ENCODE assay signal across 35 cellular contexts in genomic region chr9:76077537-76077936, GRCh38.
"Had no signal": no experiment of that assay in that cellular context is flagged by ENCODE, and none has a peak within 500 bp of the region (broad histone marks: within the 10 kb centered on the region; RNA-seq: fewer than 3 reads in every experiment).

No MANE protein-coding gene starts in this region.

- DNase-seq: Karpas-422, Kasumi-1, MG63, MM.1S, MV-4-11, NCI-H1092, NCI-H1092 treated with DMSO at 0.1 percent for 48 hours, NCI-H1105, NCI-H1105 treated with DMSO at 0.1 percent for 48 hours, NCI-H1417, NCI-H1417 treated with DMSO at 0.1 percent for 48 hours, NCI-H1436, NCI-H1436 treated with DMSO at 0.1 percent for 48 hours, NCI-H146, NCI-H1694, NCI-H1694 treated with DMSO at 0.1 percent for 48 hours, NCI-H187, NCI-H187 treated with DMSO at 0.1 percent for 48 hours, NCI-H1930, NCI-H2029, NCI-H2029 treated with DMSO at 0.1 percent for 48 hours, NCI-H2081, NCI-H2081 treated with DMSO at 0.1 percent for 48 hours, NCI-H2107, NCI-H2171, NCI-H2171 treated with DMSO at 0.1 percent for 48 hours, NCI-H2227 treated with DMSO at 0.1 percent for 48 hours, NCI-H226, NCI-H345, NCI-H446, NCI-H446 treated with DMSO at 0.1 percent for 48 hours, NCI-H510A, NCI-H510A treated with DMSO at 0.1 percent for 48 hours, NCI-H524, NCI-H524 treated with DMSO at 0.1 percent for 48 hours had no signal

- H3K36me3 ChIP-seq: MG63 had no signal

- H3K27me3 ChIP-seq: MG63 had no signal

- H3K4me3 ChIP-seq: MG63 had no signal

- H3K9me3 ChIP-seq: MG63 had no signal
